33 cellular contexts compared by ENCODE assay signal in genomic region chr4:120000591-120001296, GRCh38.
DNase-seq lines count a peak whose midpoint lies in the region; ATAC-seq and TF ChIP-seq lines count a peak whose summit lies in the region.
"Had no signal": no experiment of that assay in that cellular context is flagged by ENCODE, and none has a peak within 500 bp of the region (broad histone marks: within the 10 kb centered on the region; RNA-seq: fewer than 3 reads in every experiment).

No MANE protein-coding gene starts in this region.

- peak overlapping the region; percentile 80 for H2BK5ac ChIP-seq in mesendoderm (ENCODE audit: low read length)

- H3K79me1 ChIP-seq in mesendoderm (ENCODE audit: low read length) = no peaks in the 10 kb centered on the region

- CTCF ChIA-PET in WTC11 (lab: Charles Lee) = no interaction called here

- no peak for ATAC-seq in WTC11
- ATAC-seq: right lobe of liver had no signal

- H3K4me1 Mint-ChIP-seq in WTC11 = peaks cover 71% of the 10 kb centered on the region
- H3K4me1 Mint-ChIP-seq: activated B cell treated with CpG ODN at 0.5 μM for 24 hours had no signal

- H3K18ac ChIP-seq in mesendoderm (ENCODE audit: low read length) = peak overlapping the region; percentile 18

- no peak for TF ChIP-seq CTCF in WTC11 (IDR thresholded peaks at IDR 0.05)
- TF ChIP-seq CTCF in WERI-Rb-1 (IDR thresholded peaks at IDR 0.05; ENCODE audit: low read depth, low read length) = no peak

- H3K9ac ChIP-seq in HUES64 (ENCODE audit: low read depth, low read length) = no peak overlapping the region
- no peak overlapping the region for H3K9ac ChIP-seq in mesendoderm (ENCODE audit: low read length)

- H4K5ac ChIP-seq in mesendoderm (ENCODE audit: low read length) = peak overlapping the region; percentile 71

- H3K27me3 ChIP-seq in HUES64 (ENCODE audit: insufficient read depth, low read length) (no peaks in the 10 kb centered on the region), mesendoderm (ENCODE audit: insufficient read depth, low read length, poor library complexity) (no peaks in the 10 kb centered on the region), WERI-Rb-1 (ENCODE audit: insufficient read depth, low read depth, severe bottlenecking) (no peaks in the 10 kb centered on the region)
- H3K27me3 ChIP-seq: right lobe of liver, testis, uterus had no signal

- H3K4me2 ChIP-seq in mesendoderm (ENCODE audit: low read length) = no peak overlapping the region

- H3K56ac ChIP-seq in mesendoderm (ENCODE audit: low read length) = peak overlapping the region; percentile 56

- peaks cover 24% of the 10 kb centered on the region for H3K4me1 ChIP-seq in HUES64 (ENCODE audit: insufficient read depth, low read length)
- peaks cover 3% of the 10 kb centered on the region for H3K4me1 ChIP-seq in mesendoderm (ENCODE audit: control insufficient read depth, low read depth, low read length)
- H3K4me1 ChIP-seq: left ventricle myocardium inferior, right lobe of liver, testis, uterus had no signal

- H2BK120ac ChIP-seq in mesendoderm (ENCODE audit: low read depth, low read length) = no peak overlapping the region

- no peak overlapping the region for H2BK15ac ChIP-seq in mesendoderm (replicated peaks; ENCODE audit: low read depth)

- H3K4me3 ChIP-seq in HUES64 (ENCODE audit: low read length) (no peak overlapping the region), mesendoderm (ENCODE audit: low read length) (no peak overlapping the region), WERI-Rb-1 (ENCODE audit: low read depth, low read length) (no peak overlapping the region)
- H3K4me3 ChIP-seq: coronary artery, left ventricle myocardium inferior, right lobe of liver, testis, uterus had no signal

- peaks cover 8% of the 10 kb centered on the region for H3K27me3 Mint-ChIP-seq in WTC11 (ENCODE audit: low read depth)

- no peak overlapping the region for H2AK5ac ChIP-seq in mesendoderm (ENCODE audit: low read length)

- WGBS in HUES64 = 91% methylated on average over 6 of the region's 6 CpGs
- no CpG with 5 or more reads among the region's 6 CpGs for WGBS in mesendoderm (ENCODE audit: extremely low coverage, insufficient coverage, low lambda C conversion rate)

- peak overlapping the region; percentile 89 for H3K4me3 Mint-ChIP-seq in WTC11
- H3K4me3 Mint-ChIP-seq: activated B cell treated with CpG ODN at 0.5 μM for 24 hours; CD4-positive, alpha-beta T cell; stimulated activated naive CD8-positive, alpha-beta T cell treated with anti-CD3 and anti-CD28 coated beads, Interleukin-15, Interleukin-2, amounts not matched to agents 100 ng/mL and 50 ng/mL, for 24 hours had no signal

- peak overlapping the region; percentile 9 for H3K4ac ChIP-seq in mesendoderm (ENCODE audit: low read depth, low read length)

- H3K9me3 Mint-ChIP-seq in WTC11 = peaks cover 18% of the 10 kb centered on the region
- H3K9me3 Mint-ChIP-seq: activated B cell treated with CpG ODN at 0.5 μM for 24 hours; CD4-positive, alpha-beta T cell; stimulated activated naive CD8-positive, alpha-beta T cell treated with anti-CD3 and anti-CD28 coated beads, Interleukin-15, Interleukin-2, amounts not matched to agents 100 ng/mL and 50 ng/mL, for 24 hours had no signal

- no peak overlapping the region for H3K23ac ChIP-seq in mesendoderm (ENCODE audit: low read length)

- peaks cover 2% of the 10 kb centered on the region for H3K79me2 ChIP-seq in mesendoderm (ENCODE audit: control insufficient read depth, insufficient read depth, low read length)

- H3K27ac ChIP-seq in HUES64 (ENCODE audit: low read depth, low read length) (peak overlapping the region; percentile 17; the same call in 1 of the 2 replicates), mesendoderm (ENCODE audit: low read depth, low read length) (peak overlapping the region; percentile 59), WERI-Rb-1 (no peak overlapping the region)
- H3K27ac ChIP-seq: coronary artery, epithelial cell of prostate, left ventricle myocardium inferior, right lobe of liver, testis, uterus had no signal

- DNase-seq in Daoy (ENCODE audit: low read depth) (peak; percentile 5), WTC11 (ENCODE audit: low spot score) (no peak), mesendoderm (peak; percentile 85), occipital lobe (lab: John Stamatoyannopoulos, UW) (no peak), WERI-Rb-1 (no peak), NCI-H2029 treated with DMSO at 0.1 percent for 48 hours (lab: John Stamatoyannopoulos, UW) (no peak)
- DNase-seq in activated T-cell treated with anti-CD3 and anti-CD28 coated beads, Interleukin-2, amount 50 U/mL, for 1 hour = no peak
- DNase-seq: activated B cell treated with CpG ODN at 0.5 μM for 24 hours; activated CD4-positive, alpha-beta T cell treated with anti-CD3 and anti-CD28 coated beads, Interleukin-2, amount 50 U/mL, for 1 hour; activated gamma-delta T cell treated with Interleukin-2 at 50 U/mL for 16 hours; activated T-cell treated with anti-CD3 and anti-CD28 coated beads, Interleukin-2, amount 50 U/mL, for 48 hours; caudate nucleus; CD4-positive, alpha-beta T cell; effector CD8-positive, alpha-beta T cell; GOT3; Kasumi-1; left ventricle myocardium inferior; MV-4-11; NCI-H1930; NCI-H2227 treated with DMSO at 0.1 percent for 48 hours; NCI-H526 treated with DMSO at 0.1 percent for 48 hours; right lobe of liver; SIG-M5; stimulated activated CD8-positive, alpha-beta memory T cell treated with anti-CD3 and anti-CD28 coated beads, Interleukin-4, amount 100 ng/mL, for 48 hours; SW 1271; T1000; testis; uterus had no signal

- H3K36me3 ChIP-seq in HUES64 (ENCODE audit: insufficient read depth, low read length) = peaks cover 27% of the 10 kb centered on the region
- H3K36me3 ChIP-seq in mesendoderm (ENCODE audit: control insufficient read depth, insufficient read depth, low read length) = peaks cover 1% of the 10 kb centered on the region
- H3K36me3 ChIP-seq in WERI-Rb-1 = no peaks in the 10 kb centered on the region
- H3K36me3 ChIP-seq: left ventricle myocardium inferior, right lobe of liver, uterus had no signal

- H3K9me3 ChIP-seq in HUES64 (ENCODE audit: insufficient read depth, low read depth, low read length) (no peaks in the 10 kb centered on the region), WERI-Rb-1 (ENCODE audit: severe bottlenecking) (no peaks in the 10 kb centered on the region)
- H3K9me3 ChIP-seq: left ventricle myocardium inferior, right lobe of liver, testis, uterus had no signal

- H3K27ac Mint-ChIP-seq in WTC11 = peak overlapping the region; percentile 84
- H3K27ac Mint-ChIP-seq: activated B cell treated with CpG ODN at 0.5 μM for 24 hours; CD4-positive, alpha-beta T cell; progenitor cell of endocrine pancreas; stimulated activated naive CD8-positive, alpha-beta T cell treated with anti-CD3 and anti-CD28 coated beads, Interleukin-15, Interleukin-2, amounts not matched to agents 100 ng/mL and 50 ng/mL, for 24 hours had no signal

- H4K8ac ChIP-seq in mesendoderm (ENCODE audit: low read depth, low read length) = no peak overlapping the region

- peaks cover 92% of the 10 kb centered on the region for H3K36me3 Mint-ChIP-seq in WTC11

- POLR2A ChIA-PET in WTC11 (lab: Charles Lee) = no interaction called here

TF ChIP-seq in WTC11, 78 proteins besides CTCF, POLR2A, EP300 and RAD21 (continues in another document):
- TF ChIP-seq ETV6 (CRISPR knock-in tag; IDR thresholded peaks at IDR 0.05) = no peak
- no peak for TF ChIP-seq PRDM15 (CRISPR knock-in tag; IDR thresholded peaks at IDR 0.05)
- no peak for TF ChIP-seq E2F4 (CRISPR knock-in tag; IDR thresholded peaks at IDR 0.05; ENCODE audit: borderline replicate concordance, low read depth)
- TF ChIP-seq ZNF232 (CRISPR knock-in tag; IDR thresholded peaks at IDR 0.05) = no peak

Comparison
In these comparisons a context has a peak if more than half of its experiments do, and no peak if none do; other contexts are left out.
1. DNase-seq: peak in Daoy (single experiment) and mesendoderm (single experiment); none in WTC11 (single experiment), occipital lobe (single experiment), WERI-Rb-1 (single experiment), NCI-H2029 treated with DMSO at 0.1 percent for 48 hours (single experiment) and activated T-cell treated with anti-CD3 and anti-CD28 coated beads, Interleukin-2, amount 50 U/mL, for 1 hour (single experiment).